In genomic region chr1:34763142-34763781, GRCh38 we compare ENCODE assay signal across 2 cellular contexts.
TF ChIP-seq lines count a peak whose summit lies in the region.

No MANE protein-coding gene starts in this region.

TF ChIP-seq in Ishikawa, 13 proteins besides CTCF, POLR2A, EP300 and RAD21:
- TF ChIP-seq ZBTB7A (IDR thresholded peaks at IDR 0.05; ENCODE audit: low read depth) (no peak), TCF12 (IDR thresholded peaks at IDR 0.05; ENCODE audit: low read depth) (no peak), USF1 (IDR thresholded peaks at IDR 0.05) (no peak), CREB1 (IDR thresholded peaks at IDR 0.05; ENCODE audit: low read depth) (no peak), NFIC (IDR thresholded peaks at IDR 0.05) (no peak), TEAD4 (IDR thresholded peaks at IDR 0.05) (no peak)
TF ChIP-seq in Ishikawa: peak in this region for 0.

TF ChIP-seq in H1, 55 proteins besides CTCF, POLR2A, EP300 and RAD21:
- TF ChIP-seq JUN (IDR thresholded peaks at IDR 0.05; ENCODE audit: low read depth, low read length): no peak
- TF ChIP-seq RXRA (IDR thresholded peaks at IDR 0.05; ENCODE audit: insufficient read depth, low read depth, low read length): no peak
- peak; percentile 47; the same call in 1 of the 2 replicates for TF ChIP-seq MAX (IDR thresholded peaks at IDR 0.05)
- no peak for TF ChIP-seq EZH2 (IDR thresholded peaks at IDR 0.05; ENCODE audit: low read depth, low read length, severe bottlenecking)
- no peak for TF ChIP-seq GTF2F1 (IDR thresholded peaks at IDR 0.05; ENCODE audit: borderline replicate concordance, low read depth, low read length)
- peak; percentile 69 for TF ChIP-seq CREB1 (IDR thresholded peaks at IDR 0.05)
